In the genomic region with DNA sequence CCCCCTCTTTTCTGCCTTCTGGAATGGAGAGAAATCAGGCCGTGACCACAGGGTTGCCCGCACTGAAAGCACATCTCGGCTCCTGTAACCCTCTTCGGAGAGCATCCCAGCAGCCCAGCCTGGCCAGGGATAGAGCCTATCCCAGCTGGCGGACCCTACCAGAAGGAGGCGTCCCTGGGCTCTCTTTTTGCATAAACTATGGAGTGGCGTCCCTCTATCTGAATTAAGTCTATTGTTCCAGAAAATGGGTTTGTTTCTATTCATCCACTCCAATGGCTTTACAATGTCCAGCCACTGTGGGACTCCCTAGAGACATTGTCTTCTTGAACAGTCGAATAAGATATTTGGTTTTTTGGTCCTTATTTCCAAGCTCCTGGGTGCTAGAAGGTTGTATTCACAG, we compare ENCODE assay signal across 8 cellular contexts. TPM values are rescaled to one million over a fixed set of nuclear protein-coding genes. Genes with fewer than 3 reads are reported as not detected.
DNase-seq lines count a peak whose midpoint lies in the region; ATAC-seq and TF ChIP-seq lines count a peak whose summit lies in the region.

No MANE protein-coding gene starts in this region.

- no peak overlapping the region for H3K14ac ChIP-seq in neuronal stem cell (ENCODE audit: low read length)

- no peak overlapping the region for H4K91ac ChIP-seq in neuronal stem cell (ENCODE audit: low read depth, low read length, poor library complexity)

- no peak overlapping the region for H2AK5ac ChIP-seq in neuronal stem cell (ENCODE audit: low read depth, low read length)

- H3K27ac ChIP-seq in neuronal stem cell (replicated peaks; ENCODE audit: low read length) (no peak overlapping the region), gastrocnemius medialis (no peak overlapping the region)

- no peak overlapping the region for H2BK5ac ChIP-seq in neuronal stem cell (ENCODE audit: low read length)

- no peak overlapping the region for H3K9ac ChIP-seq in neuronal stem cell (ENCODE audit: low read depth, low read length, poor library complexity)

- no peak overlapping the region for H3K4ac ChIP-seq in neuronal stem cell (ENCODE audit: low read length)

- WGBS in neuronal stem cell (ENCODE audit: extremely low coverage in 2 of 2, insufficient read length in 2 of 2, insufficient replicate concordance in 1 of 2), 2 donors, result no CpG with 5 or more reads among the region's 8 CpGs

- peaks cover 7 to 12% of the 10 kb centered on the region in 2 donors for H3K4me1 ChIP-seq in neuronal stem cell (ENCODE audit: control insufficient read depth in 2 of 2, insufficient read depth in 1 of 2, low read depth in 1 of 2, low read length in 2 of 2)
- H3K4me1 ChIP-seq in gastrocnemius medialis, result peaks cover 0 to 3% of the 10 kb centered on the region in 2 donors

- no peak overlapping the region for H4K8ac ChIP-seq in neuronal stem cell (ENCODE audit: low read depth, low read length)

- TF ChIP-seq CTCF in fibroblast of the aortic adventitia (IDR thresholded peaks at IDR 0.05; ENCODE audit: insufficient read depth, low read length) (peak; percentile 18), gastrocnemius medialis (IDR thresholded peaks at IDR 0.05 in 4 of 5, conservative IDR thresholded peaks at IDR 0.05 in 1 of 5) (no peak)

- peak overlapping the region; percentile 49 for H3K4me2 ChIP-seq in neuronal stem cell (ENCODE audit: insufficient read depth, low read length, poor library complexity, severe bottlenecking)

- peak; percentile 5 for DNase-seq in Caki2 (ENCODE audit: low read depth)
- peak; percentile 38 for DNase-seq in NCI-H1694 (lab: John Stamatoyannopoulos, UW)
- DNase-seq in fibroblast of the aortic adventitia (ENCODE audit: low read depth), result peak; percentile 11
- DNase-seq in neuronal stem cell (ENCODE audit: low spot score), result peak; percentile 31
- DNase-seq in gastrocnemius medialis, result no peak
- DNase-seq in stimulated activated CD4-positive, alpha-beta T cell treated with anti-CD3 and anti-CD28 coated beads, Interleukin-4, amount 100 ng/mL, for 24 hours, result no peak
- DNase-seq in DMS79 treated with DMSO at 0.1 percent for 48 hours (lab: John Stamatoyannopoulos, UW), result no peak

- no peak overlapping the region for H3K23ac ChIP-seq in neuronal stem cell (ENCODE audit: low read depth, low read length, poor library complexity)

- intact Hi-C loops in gastrocnemius medialis (cut with DNase I; ENCODE audit: low total_unique reads), result loop anchor here (2.0 to 10.0 kb wide), 2 partner anchors 105 to 217 kb away; no protein-coding TSS in a partner anchor

- H3K79me1 ChIP-seq in neuronal stem cell (ENCODE audit: low read depth, low read length), result peaks cover 3% of the 10 kb centered on the region

- no peak for TF ChIP-seq POLR2A in gastrocnemius medialis (IDR thresholded peaks at IDR 0.05)

- no peak overlapping the region for H3K4me3 ChIP-seq in fibroblast of the aortic adventitia (ENCODE audit: low read depth, low read length)
- peak overlapping the region; percentile 74 to 75 for H3K4me3 ChIP-seq in neuronal stem cell (ENCODE audit: low read length in 2 of 2)
- H3K4me3 ChIP-seq in gastrocnemius medialis, result peak overlapping the region in 1 of 4 donors; percentile 49

- H2BK120ac ChIP-seq in neuronal stem cell (ENCODE audit: low read depth, low read length), result no peak overlapping the region

- peak overlapping the region; percentile 38 for H2AFZ ChIP-seq in neuronal stem cell (ENCODE audit: low read length)

- no peak overlapping the region for H2BK15ac ChIP-seq in neuronal stem cell (ENCODE audit: low read length)

- in situ Hi-C loops in Caki2 (cut with HindIII; ENCODE audit: low pct_unique_long_range_greater_than_20kb, low sequenced_read_pairs) (no loop called here), gastrocnemius medialis (cut with MboI; ENCODE audit: low sequenced_read_pairs in 4 of 4) (no loop called here)

- ATAC-seq in gastrocnemius medialis, result no peak
- no peak for ATAC-seq in activated CD4-positive, CD25-positive, alpha-beta regulatory T cell treated with anti-CD3 and anti-CD28 coated beads, Interleukin-2, amount 50 U/mL, for 24 hours

- H3K18ac ChIP-seq in neuronal stem cell (ENCODE audit: low read length), result no peak overlapping the region

- peaks cover 0 to 23% of the 10 kb centered on the region in 2 donors for H3K36me3 ChIP-seq in neuronal stem cell (replicated peaks in 1 of 2; ENCODE audit: control insufficient read depth in 2 of 2, insufficient read depth in 2 of 2, low read length in 2 of 2)
- H3K36me3 ChIP-seq in gastrocnemius medialis, result no peaks in the 10 kb centered on the region

- H3K9me3 ChIP-seq in neuronal stem cell (replicated peaks in 1 of 2; ENCODE audit: control insufficient read depth in 2 of 2, insufficient read depth in 1 of 2, low read depth in 1 of 2, low read length in 2 of 2) (no peaks in the 10 kb centered on the region), gastrocnemius medialis (no peaks in the 10 kb centered on the region)

- H3K27me3 ChIP-seq in neuronal stem cell (ENCODE audit: control insufficient read depth in 3 of 3, insufficient read depth in 3 of 3, low read depth in 1 of 3, low read length in 3 of 3) (no peaks in the 10 kb centered on the region), gastrocnemius medialis (peaks cover 0 to 27% (median 8%) of the 10 kb centered on the region in 3 donors)

- H2BK12ac ChIP-seq in neuronal stem cell (ENCODE audit: low read length), result no peak overlapping the region

RNA-seq across cellular contexts. Expression of gene NHSL2, which starts 0.7 kb away (rescaled TPM):
- 0.07 and 1.3 TPM in 2 replicates for total RNA-seq in Caki2 (2014; rRNA removed; shearing (Covaris generic); ENCODE audit: low replicate concordance)
- total RNA-seq in fibroblast of the aortic adventitia (ENCODE audit: low replicate concordance) (3.9 and 6.8 TPM in 2 replicates), gastrocnemius medialis (1 to 10 TPM; 1.5 to 2.7 (median 2.1) TPM)
- polyA plus RNA-seq in neuronal stem cell (2013, experiment 1 of 2), result 4.1 TPM
- polyA plus RNA-seq in neuronal stem cell (2013, experiment 2 of 2), result 4.4 TPM

Comparison
In these comparisons a context has a peak if more than half of its experiments do, and no peak if none do; other contexts are left out.
1. DNase-seq: peak in Caki2 (single experiment), NCI-H1694 (single experiment), fibroblast of the aortic adventitia (single experiment) and neuronal stem cell (single experiment); none in gastrocnemius medialis (0 of 2), stimulated activated CD4-positive, alpha-beta T cell treated with anti-CD3 and anti-CD28 coated beads, Interleukin-4, amount 100 ng/mL, for 24 hours (single experiment) and DMS79 treated with DMSO at 0.1 percent for 48 hours (single experiment).